Comparison of ENCODE assay signal across 8 cellular contexts in the genomic region with DNA sequence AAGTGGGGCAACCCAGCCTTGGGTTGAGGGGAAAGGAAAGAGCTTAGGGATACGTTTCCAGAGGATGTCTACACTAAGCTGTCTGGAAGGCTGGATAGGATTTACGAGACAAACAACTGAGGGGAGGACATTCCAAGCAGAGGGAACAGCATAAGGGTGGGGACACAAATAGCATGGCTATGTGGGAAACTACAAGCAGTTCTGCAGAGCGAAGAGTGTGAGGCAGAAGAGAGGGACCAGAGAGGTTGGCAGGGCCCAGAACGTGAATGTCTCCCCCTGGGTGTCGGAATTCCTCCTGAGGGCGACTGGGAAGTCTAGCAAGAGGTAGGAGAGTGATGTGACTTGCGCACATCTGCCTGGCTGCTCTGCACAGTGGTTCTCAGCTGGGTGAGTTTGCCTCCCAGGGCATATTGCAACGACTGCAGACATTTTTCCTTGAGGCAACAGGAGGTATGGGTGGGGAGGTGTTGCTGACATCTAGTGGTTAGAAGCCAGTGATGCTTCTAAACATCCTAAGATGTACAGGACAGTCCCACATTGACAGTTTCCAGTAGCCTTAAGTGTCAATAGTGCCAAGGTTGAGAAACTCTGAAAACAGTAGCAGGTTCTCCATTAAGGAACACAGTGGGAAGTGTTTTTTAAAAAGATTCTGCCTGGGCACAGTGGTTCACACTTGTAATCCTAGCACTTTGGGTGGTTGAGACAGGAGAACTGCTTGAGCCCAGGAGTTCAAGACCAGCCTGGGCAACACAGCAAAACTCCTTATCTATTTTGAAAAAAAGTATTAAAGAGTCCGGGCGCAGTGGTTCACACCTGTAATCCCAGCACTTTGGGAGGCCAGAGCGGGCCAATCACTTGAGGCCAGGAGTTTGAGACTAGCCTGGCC. TPM values are rescaled to one million over a fixed set of nuclear protein-coding genes. Genes with fewer than 3 reads are reported as not detected.
DNase-seq lines count a peak whose midpoint lies in the region; ATAC-seq and TF ChIP-seq lines count a peak whose summit lies in the region.

No MANE protein-coding gene starts in this region.

- H3K27ac ChIP-seq in GM23338 (ENCODE audit: low read depth) (no peak overlapping the region), colonic mucosa (no peak overlapping the region)

- peak overlapping the region; percentile 36; the same call in 2 of the 3 replicates for H3K4me3 Mint-ChIP-seq in GM23338

- ATAC-seq in GM23338 (peak; percentile 94), HG03139 (IDR thresholded peaks at IDR 0.05; ENCODE audit: unreplicated experiment) (no peak)

- H3K9me3 ChIP-seq in MG63 (no peaks in the 10 kb centered on the region), colonic mucosa (no peaks in the 10 kb centered on the region)

- H3K4me3 ChIP-seq in GM23338 (no peak overlapping the region), MG63 (no peak overlapping the region), colonic mucosa (no peak overlapping the region)

- H4K20me1 ChIP-seq in GM23338 (replicated peaks; ENCODE audit: insufficient read depth), result no peaks in the 10 kb centered on the region

- no peaks in the 10 kb centered on the region for H3K79me2 ChIP-seq in GM23338 (replicated peaks; ENCODE audit: insufficient read depth)

- no peaks in the 10 kb centered on the region for H3F3A ChIP-seq in GM23338 (replicated peaks; ENCODE audit: low read depth)

- no peak overlapping the region for H2AFZ ChIP-seq in GM23338

- no peak overlapping the region for H3K9ac ChIP-seq in colonic mucosa (ENCODE audit: low read depth in 2 of 2, low read length in 2 of 2)

- H3K4me2 ChIP-seq in GM23338, result no peak overlapping the region

- peaks cover 11% of the 10 kb centered on the region; the same call in 2 of the 3 replicates for H3K36me3 Mint-ChIP-seq in GM23338 (ENCODE audit: low read depth)

- H3K4me1 Mint-ChIP-seq in GM23338, result peaks cover 4% of the 10 kb centered on the region; the same call in 2 of the 3 replicates

- DNase-seq in stimulated activated CD4-positive, alpha-beta T cell treated with anti-CD3 and anti-CD28 coated beads, Interleukin-15, amount 100 ng/mL, for 24 hours, result peak; percentile 23
- no peak for DNase-seq in stimulated activated CD4-positive, alpha-beta T cell treated with anti-CD3 and anti-CD28 coated beads, Interleukin-4, amount 100 ng/mL, for 1 hour
- DNase-seq in GM23338 (ENCODE audit: low spot score) (peak; percentile 52), MG63 (peak; percentile 7), T-helper 2 cell (peak in 3 of 5 experiments; percentile 12 to 73 (median 19)), colonic mucosa (peak; percentile 24), medulla oblongata (ENCODE audit: extremely low spot score) (peak; percentile 18)

- peak; percentile 52 to 74 for TF ChIP-seq CTCF in GM23338 (conservative IDR thresholded peaks at IDR 0.05; ENCODE audit: low read depth in 2 of 2)
- TF ChIP-seq CTCF in colonic mucosa (IDR thresholded peaks at IDR 0.05), result peak; percentile 24

- no peaks in the 10 kb centered on the region for H3K9me2 ChIP-seq in GM23338 (ENCODE audit: insufficient read depth)

- intact Hi-C loops in colonic mucosa (cut with DNase I), result loop anchor here (10.0 kb wide), 1 partner anchor 366 kb away; no protein-coding TSS in a partner anchor

- H3K9me3 Mint-ChIP-seq in GM23338, result no peaks in the 10 kb centered on the region

- no peak overlapping the region for H3K27ac Mint-ChIP-seq in GM23338

- H3K4me1 ChIP-seq in GM23338 (ENCODE audit: insufficient read depth) (no peaks in the 10 kb centered on the region), colonic mucosa (no peaks in the 10 kb centered on the region)

- H3K27me3 ChIP-seq in GM23338 (ENCODE audit: insufficient read depth) (no peaks in the 10 kb centered on the region), MG63 (no peaks in the 10 kb centered on the region), colonic mucosa (no peaks in the 10 kb centered on the region)

- H3K36me3 ChIP-seq in GM23338 (ENCODE audit: insufficient read depth) (no peaks in the 10 kb centered on the region), MG63 (0 out of 2 replicates have a peak, but pooled peaks cover 4% of the 10 kb centered on the region), colonic mucosa (no peaks in the 10 kb centered on the region)

- H3K27me3 Mint-ChIP-seq in GM23338 (ENCODE audit: insufficient read depth, low read depth, poor library complexity), result peaks cover 2% of the 10 kb centered on the region

TF ChIP-seq in GM23338, 12 proteins besides CTCF, POLR2A, EP300 and RAD21:
- TF ChIP-seq EZH2phosphoT487 (IDR thresholded peaks at IDR 0.05; ENCODE audit: unreplicated experiment), result no peak

RNA-seq across cellular contexts. Expression of a gene that starts 9.2 kb away (rescaled TPM):
- 29.1 and 33.2 TPM in 2 replicates for total RNA-seq in GM23338 (2014; rRNA removed; shearing (Covaris generic))
- polyA plus RNA-seq in GM23338 (2016; fragmentation: Nextera tagmentation; extraction: Ambion mirVana), result 415 and 457 TPM in 2 replicates
- 108 and 198 TPM in 2 replicates for total RNA-seq in MG63 (2014; rRNA removed; shearing (Covaris generic); ENCODE audit: low replicate concordance)
- total RNA-seq in colonic mucosa, result 100 to 1,000 TPM; 167 to 221 TPM

RNA-seq across cellular contexts. Expression of a gene that starts 9.3 kb away (rescaled TPM):
- 10.2 and 10.9 TPM in 2 replicates for total RNA-seq in GM23338 (2014; rRNA removed; shearing (Covaris generic))
- 20.3 and 23.3 TPM in 2 replicates for polyA plus RNA-seq in GM23338 (2016; fragmentation: Nextera tagmentation; extraction: Ambion mirVana)
- total RNA-seq in MG63 (2014; rRNA removed; shearing (Covaris generic); ENCODE audit: low replicate concordance), result 10.1 and 10.4 TPM in 2 replicates
- total RNA-seq in colonic mucosa, result 10 to 100 TPM; 13.4 to 14.6 TPM

RNA-seq across cellular contexts. Expression of a gene that starts 14.9 kb away (rescaled TPM):
- total RNA-seq in GM23338 (2014; rRNA removed; shearing (Covaris generic)), result 2.5 TPM in 1 of 2 replicates, not detected in the other
- polyA plus RNA-seq in GM23338 (2016; fragmentation: Nextera tagmentation; extraction: Ambion mirVana), result 3.3 and 5.7 TPM in 2 replicates
- not detected in 2 replicates for total RNA-seq in MG63 (2014; rRNA removed; shearing (Covaris generic); ENCODE audit: low replicate concordance)
- total RNA-seq in colonic mucosa, result not detected

RNA-seq across cellular contexts. Expression of a gene that starts 28.0 kb away (rescaled TPM):
- total RNA-seq in GM23338 (2014; rRNA removed; shearing (Covaris generic)), result 9.4 and 11.5 TPM in 2 replicates
- 52.8 and 62.0 TPM in 2 replicates for polyA plus RNA-seq in GM23338 (2016; fragmentation: Nextera tagmentation; extraction: Ambion mirVana)
- 1.1 and 1.3 TPM in 2 replicates for total RNA-seq in MG63 (2014; rRNA removed; shearing (Covaris generic); ENCODE audit: low replicate concordance)
- total RNA-seq in colonic mucosa, result 10 to 100 TPM; 10.2 to 10.5 TPM
